In the genomic region with DNA sequence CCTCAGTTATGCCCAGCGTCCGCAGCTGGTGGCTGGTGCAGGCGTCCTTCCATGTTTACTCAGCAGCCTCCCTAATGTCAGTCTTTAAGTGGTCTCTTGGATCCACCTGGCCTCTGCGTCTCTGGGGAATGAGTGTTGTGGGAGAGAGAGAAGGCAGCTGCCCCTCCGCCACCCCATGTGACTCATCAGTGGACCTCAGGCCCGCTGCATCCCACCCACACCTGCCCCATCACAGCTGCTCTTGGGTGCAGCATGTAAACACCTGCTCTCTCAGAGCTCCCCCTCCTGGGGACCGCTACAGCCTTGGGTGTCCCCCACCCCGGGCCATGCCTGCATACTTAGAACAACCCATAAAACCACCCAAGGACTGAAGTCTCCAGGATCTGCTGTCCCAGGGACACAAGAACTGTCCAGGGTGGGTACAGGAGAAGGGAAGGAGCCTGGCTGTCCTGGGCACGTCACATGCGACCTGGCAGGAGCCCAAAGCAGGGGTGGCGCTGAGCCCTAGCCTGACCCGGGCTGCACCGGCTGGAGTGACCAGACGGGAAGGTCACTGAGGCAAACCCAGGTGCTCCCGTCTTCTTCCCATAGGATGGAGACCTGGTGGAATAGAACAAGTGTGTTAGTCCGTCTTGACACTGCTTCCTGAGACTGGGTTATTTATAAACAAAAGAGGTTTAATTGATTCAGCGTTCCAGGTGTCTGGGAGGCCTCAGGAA, we compare ENCODE assay signal across 1 cellular context.
TF ChIP-seq lines count a peak whose summit lies in the region.

No MANE protein-coding gene starts in this region.

TF ChIP-seq in SK-N-SH treated with all-trans-retinoic acid at 6 μM for 48 hours, 23 proteins besides CTCF, POLR2A, EP300 and RAD21 (continued from another document):
- TF ChIP-seq, protein P1, sequence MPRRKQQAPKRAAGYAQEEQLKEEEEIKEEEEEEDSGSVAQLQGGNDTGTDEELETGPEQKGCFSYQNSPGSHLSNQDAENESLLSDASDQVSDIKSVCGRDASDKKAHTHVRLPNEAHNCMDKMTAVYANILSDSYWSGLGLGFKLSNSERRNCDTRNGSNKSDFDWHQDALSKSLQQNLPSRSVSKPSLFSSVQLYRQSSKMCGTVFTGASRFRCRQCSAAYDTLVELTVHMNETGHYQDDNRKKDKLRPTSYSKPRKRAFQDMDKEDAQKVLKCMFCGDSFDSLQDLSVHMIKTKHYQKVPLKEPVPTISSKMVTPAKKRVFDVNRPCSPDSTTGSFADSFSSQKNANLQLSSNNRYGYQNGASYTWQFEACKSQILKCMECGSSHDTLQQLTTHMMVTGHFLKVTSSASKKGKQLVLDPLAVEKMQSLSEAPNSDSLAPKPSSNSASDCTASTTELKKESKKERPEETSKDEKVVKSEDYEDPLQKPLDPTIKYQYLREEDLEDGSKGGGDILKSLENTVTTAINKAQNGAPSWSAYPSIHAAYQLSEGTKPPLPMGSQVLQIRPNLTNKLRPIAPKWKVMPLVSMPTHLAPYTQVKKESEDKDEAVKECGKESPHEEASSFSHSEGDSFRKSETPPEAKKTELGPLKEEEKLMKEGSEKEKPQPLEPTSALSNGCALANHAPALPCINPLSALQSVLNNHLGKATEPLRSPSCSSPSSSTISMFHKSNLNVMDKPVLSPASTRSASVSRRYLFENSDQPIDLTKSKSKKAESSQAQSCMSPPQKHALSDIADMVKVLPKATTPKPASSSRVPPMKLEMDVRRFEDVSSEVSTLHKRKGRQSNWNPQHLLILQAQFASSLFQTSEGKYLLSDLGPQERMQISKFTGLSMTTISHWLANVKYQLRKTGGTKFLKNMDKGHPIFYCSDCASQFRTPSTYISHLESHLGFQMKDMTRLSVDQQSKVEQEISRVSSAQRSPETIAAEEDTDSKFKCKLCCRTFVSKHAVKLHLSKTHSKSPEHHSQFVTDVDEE (CRISPR knock-in tag; IDR thresholded peaks at IDR 0.05), result no peak
- TF ChIP-seq, protein P2, sequence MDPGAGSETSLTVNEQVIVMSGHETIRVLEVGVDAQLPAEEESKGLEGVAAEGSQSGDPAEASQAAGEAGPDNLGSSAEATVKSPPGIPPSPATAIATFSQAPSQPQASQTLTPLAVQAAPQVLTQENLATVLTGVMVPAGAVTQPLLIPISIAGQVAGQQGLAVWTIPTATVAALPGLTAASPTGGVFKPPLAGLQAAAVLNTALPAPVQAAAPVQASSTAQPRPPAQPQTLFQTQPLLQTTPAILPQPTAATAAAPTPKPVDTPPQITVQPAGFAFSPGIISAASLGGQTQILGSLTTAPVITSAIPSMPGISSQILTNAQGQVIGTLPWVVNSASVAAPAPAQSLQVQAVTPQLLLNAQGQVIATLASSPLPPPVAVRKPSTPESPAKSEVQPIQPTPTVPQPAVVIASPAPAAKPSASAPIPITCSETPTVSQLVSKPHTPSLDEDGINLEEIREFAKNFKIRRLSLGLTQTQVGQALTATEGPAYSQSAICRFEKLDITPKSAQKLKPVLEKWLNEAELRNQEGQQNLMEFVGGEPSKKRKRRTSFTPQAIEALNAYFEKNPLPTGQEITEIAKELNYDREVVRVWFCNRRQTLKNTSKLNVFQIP (CRISPR knock-in tag; IDR thresholded peaks at IDR 0.05; ENCODE audit: borderline replicate concordance, low read depth), result no peak
- TF ChIP-seq, protein P3, sequence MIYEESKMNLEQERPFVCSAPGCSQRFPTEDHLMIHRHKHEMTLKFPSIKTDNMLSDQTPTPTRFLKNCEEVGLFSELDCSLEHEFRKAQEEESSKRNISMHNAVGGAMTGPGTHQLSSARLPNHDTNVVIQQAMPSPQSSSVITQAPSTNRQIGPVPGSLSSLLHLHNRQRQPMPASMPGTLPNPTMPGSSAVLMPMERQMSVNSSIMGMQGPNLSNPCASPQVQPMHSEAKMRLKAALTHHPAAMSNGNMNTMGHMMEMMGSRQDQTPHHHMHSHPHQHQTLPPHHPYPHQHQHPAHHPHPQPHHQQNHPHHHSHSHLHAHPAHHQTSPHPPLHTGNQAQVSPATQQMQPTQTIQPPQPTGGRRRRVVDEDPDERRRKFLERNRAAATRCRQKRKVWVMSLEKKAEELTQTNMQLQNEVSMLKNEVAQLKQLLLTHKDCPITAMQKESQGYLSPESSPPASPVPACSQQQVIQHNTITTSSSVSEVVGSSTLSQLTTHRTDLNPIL (CRISPR knock-in tag; IDR thresholded peaks at IDR 0.05; ENCODE audit: low read depth), result no peak
- TF ChIP-seq TCF4 (CRISPR knock-in tag; IDR thresholded peaks at IDR 0.05; ENCODE audit: borderline replicate concordance) (no peak), GLIS3 (CRISPR knock-in tag; IDR thresholded peaks at IDR 0.05) (no peak), OSR1 (CRISPR knock-in tag; IDR thresholded peaks at IDR 0.05) (no peak)
- TF ChIP-seq, protein P4, sequence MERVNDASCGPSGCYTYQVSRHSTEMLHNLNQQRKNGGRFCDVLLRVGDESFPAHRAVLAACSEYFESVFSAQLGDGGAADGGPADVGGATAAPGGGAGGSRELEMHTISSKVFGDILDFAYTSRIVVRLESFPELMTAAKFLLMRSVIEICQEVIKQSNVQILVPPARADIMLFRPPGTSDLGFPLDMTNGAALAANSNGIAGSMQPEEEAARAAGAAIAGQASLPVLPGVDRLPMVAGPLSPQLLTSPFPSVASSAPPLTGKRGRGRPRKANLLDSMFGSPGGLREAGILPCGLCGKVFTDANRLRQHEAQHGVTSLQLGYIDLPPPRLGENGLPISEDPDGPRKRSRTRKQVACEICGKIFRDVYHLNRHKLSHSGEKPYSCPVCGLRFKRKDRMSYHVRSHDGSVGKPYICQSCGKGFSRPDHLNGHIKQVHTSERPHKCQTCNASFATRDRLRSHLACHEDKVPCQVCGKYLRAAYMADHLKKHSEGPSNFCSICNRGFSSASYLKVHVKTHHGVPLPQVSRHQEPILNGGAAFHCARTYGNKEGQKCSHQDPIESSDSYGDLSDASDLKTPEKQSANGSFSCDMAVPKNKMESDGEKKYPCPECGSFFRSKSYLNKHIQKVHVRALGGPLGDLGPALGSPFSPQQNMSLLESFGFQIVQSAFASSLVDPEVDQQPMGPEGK (CRISPR knock-in tag; IDR thresholded peaks at IDR 0.05; ENCODE audit: borderline replicate concordance), result no peak
